ENCODE assay signal across 27 cellular contexts in the genomic region with DNA sequence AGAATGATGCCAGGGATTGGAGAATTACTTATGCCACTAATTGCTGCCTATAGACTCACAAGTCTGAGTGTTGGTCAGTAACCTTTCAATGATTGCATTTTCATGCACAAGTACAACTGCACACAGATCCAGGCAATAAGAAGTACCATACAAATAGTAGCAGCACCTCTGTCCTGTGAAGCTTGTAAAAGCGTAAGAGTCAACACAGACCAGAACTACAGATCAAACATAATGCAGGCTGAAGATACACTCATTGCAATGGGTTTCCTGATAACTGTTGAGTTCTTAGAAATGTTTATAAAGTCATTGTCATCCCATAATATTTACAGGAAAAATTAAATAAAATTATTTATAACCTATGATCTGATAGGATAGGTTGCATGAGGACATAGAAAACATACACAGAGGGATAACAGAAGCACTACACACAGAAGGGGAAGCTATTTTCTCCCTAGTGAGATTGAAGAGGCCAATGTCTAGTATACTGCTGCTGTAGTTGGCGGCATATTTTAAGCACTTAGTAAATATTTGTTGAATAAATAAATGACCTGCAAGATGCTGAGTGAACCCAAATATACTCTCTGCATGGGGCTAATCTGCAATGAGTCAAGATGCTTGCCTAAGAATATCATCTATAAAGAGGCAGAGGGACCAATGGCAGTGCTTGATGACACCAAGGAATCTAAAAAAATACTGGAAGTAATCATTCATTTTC. TPM values are rescaled to one million over a fixed set of nuclear protein-coding genes. Genes with fewer than 3 reads are reported as not detected.
A peak's percentile ranks its signal among the peaks of the same experiment; 100 is the strongest.
DNase-seq lines count a peak whose midpoint lies in the region; ATAC-seq and TF ChIP-seq lines count a peak whose summit lies in the region.
"Had no signal": no experiment of that assay in that cellular context is flagged by ENCODE, and none has a peak within 500 bp of the region (broad histone marks: within the 10 kb centered on the region; RNA-seq: fewer than 3 reads in every experiment).

No MANE protein-coding gene starts in this region.

- no peak overlapping the region for H3K4me3 Mint-ChIP-seq in activated naive CD8-positive, alpha-beta T cell treated with anti-CD3 and anti-CD28 coated beads for 36 hours
- H3K4me3 Mint-ChIP-seq in activated naive CD8-positive, alpha-beta T cell treated with anti-CD3 and anti-CD28 coated beads, Interleukin-2, amount 50 U/mL, for 24 hours: no peak overlapping the region
- peak overlapping the region; percentile 53 for H3K4me3 Mint-ChIP-seq in activated T-helper 17 cell treated with anti-CD3 and anti-CD28 coated beads, Interleukin-2, amount 50 U/mL, for 72 hours

- H3K36me3 Mint-ChIP-seq in activated naive CD8-positive, alpha-beta T cell treated with anti-CD3 and anti-CD28 coated beads for 36 hours: no peaks in the 10 kb centered on the region
- no peaks in the 10 kb centered on the region for H3K36me3 Mint-ChIP-seq in activated naive CD8-positive, alpha-beta T cell treated with anti-CD3 and anti-CD28 coated beads, Interleukin-2, amount 50 U/mL, for 24 hours (ENCODE audit: low read depth)
- no peaks in the 10 kb centered on the region for H3K36me3 Mint-ChIP-seq in activated T-helper 17 cell treated with anti-CD3 and anti-CD28 coated beads, Interleukin-2, amount 50 U/mL, for 72 hours (ENCODE audit: low read depth)

- H3K36me3 ChIP-seq in breast epithelium: no peaks in the 10 kb centered on the region
- H3K36me3 ChIP-seq: heart right ventricle, SJSA1, upper lobe of right lung had no signal

- H3K4me3 ChIP-seq in breast epithelium: no peak overlapping the region
- H3K4me3 ChIP-seq: heart right ventricle, SJSA1, upper lobe of right lung had no signal

- H3K4me1 ChIP-seq in breast epithelium: no peaks in the 10 kb centered on the region
- H3K4me1 ChIP-seq: Caco-2, parathyroid adenoma, SJSA1, upper lobe of right lung had no signal

- no peak overlapping the region for H3K27ac ChIP-seq in breast epithelium
- H3K27ac ChIP-seq: heart right ventricle, KMS-11, parathyroid adenoma, SJSA1, upper lobe of right lung had no signal

- peaks cover 12% of the 10 kb centered on the region for H3K4me1 Mint-ChIP-seq in activated naive CD8-positive, alpha-beta T cell treated with anti-CD3 and anti-CD28 coated beads for 36 hours
- peaks cover 18% of the 10 kb centered on the region for H3K4me1 Mint-ChIP-seq in activated naive CD8-positive, alpha-beta T cell treated with anti-CD3 and anti-CD28 coated beads, Interleukin-2, amount 50 U/mL, for 24 hours
- H3K4me1 Mint-ChIP-seq in activated T-helper 17 cell treated with anti-CD3 and anti-CD28 coated beads, Interleukin-2, amount 50 U/mL, for 72 hours: peaks cover 17% of the 10 kb centered on the region

- no peaks in the 10 kb centered on the region for H3K9me3 ChIP-seq in breast epithelium
- H3K9me3 ChIP-seq: Caco-2, heart right ventricle, SJSA1, upper lobe of right lung had no signal

- ATAC-seq in activated naive CD8-positive, alpha-beta T cell treated with anti-CD3 and anti-CD28 coated beads, Interleukin-2, amount 50 U/mL, for 24 hours: no peak
- ATAC-seq in activated T-helper 17 cell treated with anti-CD3 and anti-CD28 coated beads, Interleukin-2, amount 50 U/mL, for 72 hours (replicated peaks): no peak
- ATAC-seq: heart right ventricle; stimulated activated naive CD8-positive, alpha-beta T cell treated with anti-CD3 and anti-CD28 coated beads, Interleukin-15, Interleukin-2, amounts not matched to agents 100 U/mL and 50 U/mL, for 24 hours; upper lobe of right lung had no signal

- peaks cover 0 to 5% of the 10 kb centered on the region in 2 donors for H3K27me3 ChIP-seq in breast epithelium
- H3K27me3 ChIP-seq: SJSA1 had no signal

- no peaks in the 10 kb centered on the region for H3K9me3 Mint-ChIP-seq in activated naive CD8-positive, alpha-beta T cell treated with anti-CD3 and anti-CD28 coated beads for 36 hours
- H3K9me3 Mint-ChIP-seq in activated naive CD8-positive, alpha-beta T cell treated with anti-CD3 and anti-CD28 coated beads, Interleukin-2, amount 50 U/mL, for 24 hours: peaks cover 3% of the 10 kb centered on the region
- no peaks in the 10 kb centered on the region for H3K9me3 Mint-ChIP-seq in activated T-helper 17 cell treated with anti-CD3 and anti-CD28 coated beads, Interleukin-2, amount 50 U/mL, for 72 hours

- intact Hi-C loops in breast epithelium (cut with DNase I; ENCODE audit: low total_unique reads): no loop called here

- DNase-seq in NCI-H748 (lab: John Stamatoyannopoulos, UW; ENCODE audit: unreplicated experiment) (peak; percentile 22), NCI-H748 treated with DMSO at 0.1 percent for 48 hours (lab: John Stamatoyannopoulos, UW) (no peak), breast epithelium (ENCODE audit: low spot score in 2 of 2) (no peak), GM19238 (ENCODE audit: insufficient read length, low spot score) (no peak), GM19240 (ENCODE audit: insufficient read length, low spot score) (no peak)
- DNase-seq in activated naive CD8-positive, alpha-beta T cell treated with anti-CD3 and anti-CD28 coated beads for 36 hours: no peak
- no peak for DNase-seq in activated naive CD8-positive, alpha-beta T cell treated with anti-CD3 and anti-CD28 coated beads, Interleukin-2, amount 50 U/mL, for 24 hours
- DNase-seq: 8988T; activated naive CD4-positive, alpha-beta T cell; activated T-cell treated with anti-CD3 and anti-CD28 coated beads, Interleukin-2, amount 50 U/mL, for 1 hour; C1 segment of cervical spinal cord; Caco-2; DMS79 treated with DMSO at 0.1 percent for 48 hours; GDM1; GOT3; heart right ventricle; kidney; MM.1S; NCI-H1930; NCI-H526 treated with DMSO at 0.1 percent for 48 hours; small intestine; stimulated activated naive CD8-positive, alpha-beta T cell treated with anti-CD3 and anti-CD28 coated beads, Interleukin-15, Interleukin-2, amounts not matched to agents 100 U/mL and 50 U/mL, for 24 hours; upper lobe of right lung had no signal

- no peak for TF ChIP-seq CTCF in breast epithelium (IDR thresholded peaks at IDR 0.05)

- peak overlapping the region; percentile 80 for H3K27ac Mint-ChIP-seq in activated naive CD8-positive, alpha-beta T cell treated with anti-CD3 and anti-CD28 coated beads for 36 hours
- H3K27ac Mint-ChIP-seq in activated naive CD8-positive, alpha-beta T cell treated with anti-CD3 and anti-CD28 coated beads, Interleukin-2, amount 50 U/mL, for 24 hours: no peak overlapping the region
- peak overlapping the region; percentile 80 for H3K27ac Mint-ChIP-seq in activated T-helper 17 cell treated with anti-CD3 and anti-CD28 coated beads, Interleukin-2, amount 50 U/mL, for 72 hours

- peaks cover 24% of the 10 kb centered on the region for H3K27me3 Mint-ChIP-seq in activated naive CD8-positive, alpha-beta T cell treated with anti-CD3 and anti-CD28 coated beads for 36 hours
- H3K27me3 Mint-ChIP-seq in activated naive CD8-positive, alpha-beta T cell treated with anti-CD3 and anti-CD28 coated beads, Interleukin-2, amount 50 U/mL, for 24 hours: peaks cover 31% of the 10 kb centered on the region
- peaks cover 9% of the 10 kb centered on the region for H3K27me3 Mint-ChIP-seq in activated T-helper 17 cell treated with anti-CD3 and anti-CD28 coated beads, Interleukin-2, amount 50 U/mL, for 72 hours

- no peak for TF ChIP-seq POLR2A in breast epithelium (IDR thresholded peaks at IDR 0.05)

RNA-seq across cellular contexts. Expression of a gene that starts 5.7 kb away (rescaled TPM):
- total RNA-seq in activated naive CD8-positive, alpha-beta T cell treated with anti-CD3 and anti-CD28 coated beads for 36 hours: 10 to 100 TPM; 52.8 to 56.7 TPM
- 100 to 1,000 TPM in 1 of 2 donors, 10 to 100 TPM in 1; 53.7 to 106 TPM for total RNA-seq in activated T-helper 17 cell treated with anti-CD3 and anti-CD28 coated beads, Interleukin-2, amount 50 U/mL, for 72 hours
- total RNA-seq in breast epithelium: 10 to 100 TPM; 33.4 to 70.4 (median 45.9) TPM
